In the genomic region with DNA sequence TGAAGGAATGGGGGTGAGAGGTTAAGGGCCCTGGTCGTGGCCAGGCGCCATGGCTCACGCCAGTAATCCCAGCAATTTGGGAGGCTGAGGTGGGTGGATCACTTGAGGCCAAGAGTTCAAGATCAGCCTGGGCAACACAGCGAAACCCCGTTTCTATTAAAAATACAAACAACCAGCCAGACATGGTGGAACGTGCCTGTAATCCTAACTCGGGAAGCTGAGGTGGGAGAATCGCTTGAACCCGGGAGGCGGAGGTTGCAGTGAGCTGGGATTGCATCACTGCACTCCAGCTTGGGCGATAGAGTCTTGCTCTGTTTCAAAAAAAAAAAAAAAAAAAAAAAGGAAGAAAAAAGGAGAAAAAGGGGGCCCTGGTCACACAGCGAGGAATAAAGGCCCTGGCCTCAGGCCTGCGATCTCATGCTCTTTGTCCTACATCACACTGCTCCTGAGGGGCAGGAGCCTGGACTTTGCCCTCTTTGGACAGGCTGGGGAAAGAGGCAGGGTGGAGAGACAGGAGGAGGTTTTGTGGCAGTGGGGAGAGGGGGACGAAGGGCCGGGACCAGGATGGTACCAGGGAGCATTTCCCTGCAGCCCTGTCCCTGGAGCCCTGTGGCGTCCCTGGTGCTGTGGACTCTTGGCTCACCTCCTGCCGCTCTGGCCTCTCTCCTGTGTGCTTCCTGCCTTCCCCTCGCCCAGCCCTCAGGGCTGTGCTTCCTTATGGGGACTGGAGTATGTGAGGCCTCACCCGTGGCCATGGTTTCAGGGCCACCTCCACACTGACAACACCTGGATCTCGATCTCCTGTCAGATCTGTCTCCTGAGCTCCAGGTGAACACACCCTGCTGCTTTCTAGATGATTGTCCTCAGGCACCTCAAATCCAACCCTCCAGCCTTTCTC, we compare ENCODE assay signal across 10 cellular contexts. TPM values are rescaled to one million over a fixed set of nuclear protein-coding genes. Genes with fewer than 3 reads are reported as not detected.
A peak's percentile ranks its signal among the peaks of the same experiment; 100 is the strongest.
DNase-seq lines count a peak whose midpoint lies in the region; ATAC-seq and TF ChIP-seq lines count a peak whose summit lies in the region.
"Had no signal": no experiment of that assay in that cellular context is flagged by ENCODE, and none has a peak within 500 bp of the region (broad histone marks: within the 10 kb centered on the region; RNA-seq: fewer than 3 reads in every experiment).

No MANE protein-coding gene starts in this region.

- no peaks in the 10 kb centered on the region for H3K27me3 Mint-ChIP-seq in progenitor cell of endocrine pancreas

- H3K36me3 ChIP-seq in Peyer's patch, result no peaks in the 10 kb centered on the region

- peak overlapping the region; percentile 87 for H3K27ac Mint-ChIP-seq in progenitor cell of endocrine pancreas
- H3K27ac Mint-ChIP-seq: CD8-positive, alpha-beta T cell had no signal

- peak; percentile 31 for DNase-seq in ELF-1 (ENCODE audit: low read depth, low spot score)
- peak in 2 of 3 donors; percentile 80 to 81 for DNase-seq in Peyer's patch
- no peak for DNase-seq in left cardiac atrium
- no peak for DNase-seq in progenitor cell of endocrine pancreas (ENCODE audit: low spot score, unreplicated experiment)
- DNase-seq in NK-92 (lab: John Stamatoyannopoulos, UW; ENCODE audit: unreplicated experiment), result no peak
- DNase-seq in OCI-M1 (lab: John Stamatoyannopoulos, UW), result no peak
- no peak for DNase-seq in NCI-H2081 (lab: John Stamatoyannopoulos, UW)
- DNase-seq in SHP77 treated with DMSO at 0.1 percent for 48 hours (lab: John Stamatoyannopoulos, UW), result no peak
- DNase-seq: CD8-positive, alpha-beta T cell; NCI-H1417 treated with DMSO at 0.1 percent for 48 hours had no signal

- H3K27ac ChIP-seq in Peyer's patch, result peak overlapping the region in 3 of 4 donors; percentile 56 to 93 (median 88)

- peak overlapping the region; percentile 14 for H3K4me3 Mint-ChIP-seq in progenitor cell of endocrine pancreas (ENCODE audit: low read depth)
- H3K4me3 Mint-ChIP-seq: CD8-positive, alpha-beta T cell had no signal

- peak; percentile 38 to 81 for ATAC-seq in left cardiac atrium
- ATAC-seq: CD8-positive, alpha-beta T cell had no signal

- peaks cover 0 to 19% (median 4%) of the 10 kb centered on the region in 4 donors for H3K4me1 ChIP-seq in Peyer's patch

- intact Hi-C loops in left cardiac atrium (cut with DNase I), result no loop called here

- no peaks in the 10 kb centered on the region for H3K9me3 ChIP-seq in Peyer's patch

- no peaks in the 10 kb centered on the region for H3K36me3 Mint-ChIP-seq in progenitor cell of endocrine pancreas (ENCODE audit: insufficient read depth)
- H3K36me3 Mint-ChIP-seq: CD8-positive, alpha-beta T cell had no signal

- H3K27me3 ChIP-seq in Peyer's patch, result no peaks in the 10 kb centered on the region

- no peaks in the 10 kb centered on the region for H3K9me3 Mint-ChIP-seq in progenitor cell of endocrine pancreas (ENCODE audit: low read depth)
- H3K9me3 Mint-ChIP-seq: CD8-positive, alpha-beta T cell had no signal

- TF ChIP-seq POLR2A in Peyer's patch (IDR thresholded peaks at IDR 0.05), result peak; percentile 46 to 51

- peaks cover 25% of the 10 kb centered on the region for H3K4me1 Mint-ChIP-seq in progenitor cell of endocrine pancreas (ENCODE audit: low read depth)

- no peak for TF ChIP-seq CTCF in Peyer's patch (IDR thresholded peaks at IDR 0.05)
- no peak for TF ChIP-seq CTCF in progenitor cell of endocrine pancreas (IDR thresholded peaks at IDR 0.05; ENCODE audit: unreplicated experiment)

- no peak overlapping the region for H3K4me3 ChIP-seq in Peyer's patch

RNA-seq across cellular contexts. Expression of gene SLC25A19, which starts 19.7 kb away (rescaled TPM):
- total RNA-seq in Peyer's patch, result 10 to 100 TPM in 3 of 4 donors, 1 to 10 TPM in 1; 8.2 to 24.8 (median 17.0) TPM
- 10 to 100 TPM; 15.2 to 21.0 TPM for total RNA-seq in left cardiac atrium
- total RNA-seq in progenitor cell of endocrine pancreas, result 14.1 and 18.4 TPM in 2 replicates

RNA-seq across cellular contexts. Expression of gene MIF4GD, which starts 38.0 kb away (rescaled TPM):
- total RNA-seq in Peyer's patch (10 to 100 TPM; 14.5 to 35.5 (median 18.9) TPM), left cardiac atrium (10 to 100 TPM; 13.8 to 17.7 TPM), progenitor cell of endocrine pancreas (14.8 and 16.3 TPM in 2 replicates)

RNA-seq across cellular contexts. Expression of gene MRPS7, which starts 47.3 kb away (rescaled TPM):
- total RNA-seq in Peyer's patch, result 10 to 100 TPM; 23.9 to 53.6 (median 45.3) TPM
- total RNA-seq in left cardiac atrium, result 100 to 1,000 TPM in 1 of 2 donors, 10 to 100 TPM in 1; 85.4 to 103 TPM
- 55.2 and 59.2 TPM in 2 replicates for total RNA-seq in progenitor cell of endocrine pancreas

RNA-seq across cellular contexts. Expression of gene GGA3, which starts 47.6 kb away (rescaled TPM):
- 100 to 1,000 TPM in 1 of 4 donors, 10 to 100 TPM in 3; 34.0 to 153 (median 77.0) TPM for total RNA-seq in Peyer's patch
- 10 to 100 TPM; 23.0 to 24.5 TPM for total RNA-seq in left cardiac atrium
- total RNA-seq in progenitor cell of endocrine pancreas, result 66.8 and 68.1 TPM in 2 replicates

Comparison
In these comparisons a context has a peak if more than half of its experiments do, and no peak if none do; other contexts are left out.
1. DNase-seq: peak in ELF-1 (single experiment) and Peyer's patch (2 of 3); none in left cardiac atrium (single experiment), progenitor cell of endocrine pancreas (single experiment), NK-92 (single experiment), OCI-M1 (single experiment), NCI-H2081 (0 of 2) and SHP77 treated with DMSO at 0.1 percent for 48 hours (single experiment).